Comparison of ENCODE assay signal across 8 cellular contexts in genomic region chr6:28218312-28219248, GRCh38. TPM values are rescaled to one million over a fixed set of nuclear protein-coding genes. Genes with fewer than 3 reads are reported as not detected.
DNase-seq lines count a peak whose midpoint lies in the region; ATAC-seq and TF ChIP-seq lines count a peak whose summit lies in the region.

No MANE protein-coding gene starts in this region.

- peak; percentile 92 to 95 for ATAC-seq in gastrocnemius medialis
- ATAC-seq in GM21360 (IDR thresholded peaks at IDR 0.05; ENCODE audit: unreplicated experiment): no peak

- H2AFZ ChIP-seq in PC-9: peak overlapping the region; percentile 98

- H4K20me1 ChIP-seq in PC-9 (ENCODE audit: insufficient read depth): no peaks in the 10 kb centered on the region

- H3K36me3 ChIP-seq in PC-9 (ENCODE audit: low read depth) (no peaks in the 10 kb centered on the region), breast epithelium (no peaks in the 10 kb centered on the region), gastrocnemius medialis (no peaks in the 10 kb centered on the region)

- TF ChIP-seq CTCF in PC-9 (conservative IDR thresholded peaks at IDR 0.05): no peak
- no peak for TF ChIP-seq CTCF in breast epithelium (IDR thresholded peaks at IDR 0.05)
- no peak for TF ChIP-seq CTCF in gastrocnemius medialis (IDR thresholded peaks at IDR 0.05 in 4 of 5, conservative IDR thresholded peaks at IDR 0.05 in 1 of 5)

- in situ Hi-C loops in gastrocnemius medialis (cut with MboI; ENCODE audit: low sequenced_read_pairs in 4 of 4): loop anchor here in 2 of 4 donors (10.0 kb wide), 1 partner anchor 74 kb away; the partner anchor contains the start of gene ZKSCAN8 (in 2 of the 2)

- CTCF ChIA-PET in PC-9 (lab: Charles Lee): interaction anchor here (0.5 to 1.2 kb wide), 4 partner anchors 137 to 1877 kb away, joined by 3 to 5 read pairs (median 4); no protein-coding TSS in a partner anchor

- no peak for TF ChIP-seq POLR2A in breast epithelium (IDR thresholded peaks at IDR 0.05)
- TF ChIP-seq POLR2A in gastrocnemius medialis (IDR thresholded peaks at IDR 0.05): peak in 1 of 2 donors; percentile 20

- H3K9me2 ChIP-seq in PC-9 (ENCODE audit: insufficient read depth): no peaks in the 10 kb centered on the region

- intact Hi-C loops in PC-9 (cut with micrococcal nuclease; ENCODE audit: unreplicated experiment): loop anchor here (10.0 kb wide), 1 partner anchor 366 kb away; a partner anchor contains a TSS
- intact Hi-C loops in breast epithelium (cut with DNase I; ENCODE audit: low total_unique reads): no loop called here
- intact Hi-C loops in gastrocnemius medialis (cut with DNase I; ENCODE audit: low total_unique reads): loop anchor here (1.0 to 10.0 kb wide), 3 partner anchors 136 to 744 kb away; partner anchors contain the start of genes ZNF165 and ZNF184

- H3K27me3 ChIP-seq in PC-9 (ENCODE audit: insufficient read depth, low read depth) (no peaks in the 10 kb centered on the region), breast epithelium (peaks cover 0 to 35% of the 10 kb centered on the region in 2 donors), gastrocnemius medialis (peaks cover 11 to 35% (median 16%) of the 10 kb centered on the region in 3 donors)

- H3K79me2 ChIP-seq in PC-9 (ENCODE audit: low read depth): no peaks in the 10 kb centered on the region

- H3K4me1 ChIP-seq in PC-9 (replicated peaks; ENCODE audit: insufficient read depth): peaks cover 11% of the 10 kb centered on the region
- H3K4me1 ChIP-seq in breast epithelium: no peaks in the 10 kb centered on the region
- peaks cover 8 to 22% of the 10 kb centered on the region in 2 donors for H3K4me1 ChIP-seq in gastrocnemius medialis

- POLR2A ChIA-PET in PC-9 (lab: Charles Lee; ENCODE audit: unreplicated experiment): interaction anchor here (0.5 to 0.7 kb wide), 3 partner anchors 19 to 135 kb away, joined by 3 to 5 read pairs (median 3); partner anchors contain the start of gene ZSCAN16

- TSS peak; percentile 80 for BruUV-seq in PC-9 (replicated peaks; lab: Mats Ljungman, UMichigan)

- H3K4me3 ChIP-seq in PC-9 (peak overlapping the region; percentile 79), breast epithelium (peak overlapping the region; percentile 59 to 73 (median 69)), gastrocnemius medialis (peak overlapping the region; percentile 65 to 82 (median 76))

- DNase-seq in D341Med (ENCODE audit: low spot score) (peak; percentile 74), GM19238 (ENCODE audit: insufficient read length, low spot score) (peak; percentile 57), HT1080 (ENCODE audit: low read depth) (peak; percentile 64), PC-9 (peak in 1 of 2 experiments; percentile 70), breast epithelium (ENCODE audit: low spot score in 2 of 2) (peak in 1 of 2 donors; percentile 73), iPS-NIHi7 (ENCODE audit: extremely low spot score) (peak; percentile 79), gastrocnemius medialis (peak; percentile 58 to 76)

- peak overlapping the region; percentile 95 for H3K4me2 ChIP-seq in PC-9

- H3K9me3 ChIP-seq in PC-9 (ENCODE audit: insufficient read depth, low read depth) (no peaks in the 10 kb centered on the region), breast epithelium (no peaks in the 10 kb centered on the region), gastrocnemius medialis (no peaks in the 10 kb centered on the region)

- no peak overlapping the region for H3K27ac ChIP-seq in PC-9
- peak overlapping the region; percentile 34 to 75 for H3K27ac ChIP-seq in breast epithelium
- peak overlapping the region; percentile 81 to 89 (median 84) for H3K27ac ChIP-seq in gastrocnemius medialis

- 0 out of 2 replicates have a peak, but pooled peaks cover 11% of the 10 kb centered on the region for H3F3A ChIP-seq in PC-9 (ENCODE audit: insufficient read depth, low read depth)

RNA-seq across cellular contexts. Expression of gene ZSCAN9, which starts 6.5 kb away (rescaled TPM):
- total RNA-seq in HT1080 (2014; rRNA removed; shearing (Covaris generic)): 6.5 and 10.7 TPM in 2 replicates
- 10.7 and 12.1 TPM in 2 replicates for polyA plus RNA-seq in HT1080 (2015; cell fraction: cytosol; rRNA removed)
- polyA plus RNA-seq in HT1080 (2015; cell fraction: nucleus; rRNA removed): 33.4 and 40.4 TPM in 2 replicates
- 19.2 and 20.4 TPM in 2 replicates for total RNA-seq in PC-9 (2021)
- 10 to 100 TPM in 2 of 3 donors, 1 to 10 TPM in 1; 9.0 to 19.3 (median 19.3) TPM for total RNA-seq in breast epithelium
- total RNA-seq in gastrocnemius medialis: 1 to 10 TPM; 3.7 to 6.5 (median 4.3) TPM

RNA-seq across cellular contexts. Expression of gene ZKSCAN4, which starts 33.5 kb away (rescaled TPM):
- 3.2 and 4.8 TPM in 2 replicates for total RNA-seq in HT1080 (2014; rRNA removed; shearing (Covaris generic))
- 2.7 and 3.2 TPM in 2 replicates for polyA plus RNA-seq in HT1080 (2015; cell fraction: cytosol; rRNA removed)
- 7.3 and 8.0 TPM in 2 replicates for polyA plus RNA-seq in HT1080 (2015; cell fraction: nucleus; rRNA removed)
- 6.0 and 6.7 TPM in 2 replicates for total RNA-seq in PC-9 (2021)
- total RNA-seq in breast epithelium: 1 to 10 TPM; 2.4 to 7.2 (median 5.9) TPM
- 1 to 10 TPM in 3 of 4 donors, under 1 TPM in 1; 0.82 to 3.3 (median 1.1) TPM for total RNA-seq in gastrocnemius medialis

RNA-seq across cellular contexts. Expression of gene NKAPL, which starts 40.5 kb away (rescaled TPM):
- not detected in 2 replicates for total RNA-seq in HT1080 (2014; rRNA removed; shearing (Covaris generic))
- not detected in 2 replicates for polyA plus RNA-seq in HT1080 (2015; cell fraction: cytosol; rRNA removed)
- polyA plus RNA-seq in HT1080 (2015; cell fraction: nucleus; rRNA removed): not detected in 2 replicates
- not detected in 2 replicates for total RNA-seq in PC-9 (2021)
- total RNA-seq in breast epithelium: 1 to 10 TPM; 1.6 to 2.9 (median 2.3) TPM
- 10 to 100 TPM in 1 of 4 donors, 1 to 10 TPM in 3; 1.5 to 10.1 (median 5.6) TPM for total RNA-seq in gastrocnemius medialis

RNA-seq across cellular contexts. Expression of gene ZSCAN26, which starts 48.4 kb away (rescaled TPM):
- total RNA-seq in HT1080 (2014; rRNA removed; shearing (Covaris generic)): 11.1 and 14.5 TPM in 2 replicates
- polyA plus RNA-seq in HT1080 (2015; cell fraction: cytosol; rRNA removed): 9.9 and 13.0 TPM in 2 replicates
- polyA plus RNA-seq in HT1080 (2015; cell fraction: nucleus; rRNA removed): 34.4 and 41.3 TPM in 2 replicates
- total RNA-seq in PC-9 (2021) (12.1 and 14.8 TPM in 2 replicates), breast epithelium (10 to 100 TPM; 13.8 to 31.1 (median 25.8) TPM), gastrocnemius medialis (10 to 100 TPM in 2 of 4 donors, 1 to 10 TPM in 2; 7.3 to 13.4 (median 9.8) TPM)
